Comparison of ENCODE assay signal across 1 cellular context in the genomic region with DNA sequence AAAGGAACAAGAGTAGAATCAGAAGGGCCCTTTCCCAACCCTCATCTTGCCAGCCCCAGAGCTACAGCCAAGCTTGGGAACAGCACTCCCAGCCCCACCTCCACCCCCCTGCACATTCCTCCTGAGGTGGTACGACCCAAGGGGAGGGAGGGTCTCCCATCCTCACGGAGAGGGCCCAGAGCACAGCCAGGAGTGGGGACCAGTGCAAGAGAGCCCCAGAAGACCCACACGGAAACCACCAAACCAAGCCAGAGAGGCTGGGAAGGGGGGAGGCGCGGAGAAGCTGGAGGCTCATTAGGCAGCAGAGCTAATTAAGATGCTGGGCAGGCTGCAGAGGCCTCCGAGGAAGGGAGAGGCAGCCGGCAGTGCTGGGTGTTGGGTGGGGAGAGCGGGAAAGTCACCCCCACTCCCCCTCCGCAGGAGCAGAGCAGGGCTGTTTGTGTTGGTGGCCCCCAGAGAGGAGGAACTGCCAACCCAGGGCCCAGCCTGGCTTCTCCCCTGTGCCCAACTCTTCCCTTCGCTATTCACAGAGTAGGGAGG.
TF ChIP-seq lines count a peak whose summit lies in the region.

No MANE protein-coding gene starts in this region.

TF ChIP-seq in GM12878, 131 proteins besides CTCF, POLR2A, EP300 and RAD21:
- TF ChIP-seq RB1 (IDR thresholded peaks at IDR 0.05; ENCODE audit: borderline replicate concordance) (no peak), RAD51 (IDR thresholded peaks at IDR 0.05) (no peak), NFYA (IDR thresholded peaks at IDR 0.05; ENCODE audit: borderline replicate concordance, low read depth, low read length) (no peak)
- TF ChIP-seq, protein P1, sequence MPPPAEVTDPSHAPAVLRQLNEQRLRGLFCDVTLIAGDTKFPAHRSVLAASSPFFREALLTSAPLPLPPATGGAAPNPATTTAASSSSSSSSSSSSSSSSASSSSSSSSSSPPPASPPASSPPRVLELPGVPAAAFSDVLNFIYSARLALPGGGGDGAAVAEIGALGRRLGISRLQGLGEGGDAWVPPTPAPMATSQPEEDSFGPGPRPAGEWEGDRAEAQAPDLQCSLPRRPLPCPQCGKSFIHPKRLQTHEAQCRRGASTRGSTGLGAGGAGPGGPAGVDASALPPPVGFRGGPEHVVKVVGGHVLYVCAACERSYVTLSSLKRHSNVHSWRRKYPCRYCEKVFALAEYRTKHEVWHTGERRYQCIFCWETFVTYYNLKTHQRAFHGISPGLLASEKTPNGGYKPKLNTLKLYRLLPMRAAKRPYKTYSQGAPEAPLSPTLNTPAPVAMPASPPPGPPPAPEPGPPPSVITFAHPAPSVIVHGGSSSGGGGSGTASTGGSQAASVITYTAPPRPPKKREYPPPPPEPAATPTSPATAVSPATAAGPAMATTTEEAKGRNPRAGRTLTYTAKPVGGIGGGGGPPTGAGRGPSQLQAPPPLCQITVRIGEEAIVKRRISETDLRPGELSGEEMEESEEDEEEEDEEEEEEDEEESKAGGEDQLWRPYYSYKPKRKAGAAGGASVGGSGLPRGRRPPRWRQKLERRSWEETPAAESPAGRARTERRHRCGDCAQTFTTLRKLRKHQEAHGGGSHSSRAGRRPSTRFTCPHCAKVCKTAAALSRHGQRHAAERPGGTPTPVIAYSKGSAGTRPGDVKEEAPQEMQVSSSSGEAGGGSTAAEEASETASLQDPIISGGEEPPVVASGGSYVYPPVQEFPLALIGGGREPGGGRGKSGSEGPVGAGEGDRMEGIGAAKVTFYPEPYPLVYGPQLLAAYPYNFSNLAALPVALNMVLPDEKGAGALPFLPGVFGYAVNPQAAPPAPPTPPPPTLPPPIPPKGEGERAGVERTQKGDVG (CRISPR knock-in tag; IDR thresholded peaks at IDR 0.05) = no peak
